ENCODE assay signal across 8 cellular contexts in genomic region chr9:136671646-136672430, GRCh38. TPM values are rescaled to one million over a fixed set of nuclear protein-coding genes. Genes with fewer than 3 reads are reported as not detected.
A peak's percentile ranks its signal among the peaks of the same experiment; 100 is the strongest.
DNase-seq lines count a peak whose midpoint lies in the region; ATAC-seq, FAIRE-seq and TF ChIP-seq lines count a peak whose summit lies in the region.

No MANE protein-coding gene starts in this region.

- ATAC-seq in A549 (peak in 1 of 2 experiments; percentile 63; a peak in 3 of 6 replicates), HG02973 (IDR thresholded peaks at IDR 0.05; ENCODE audit: unreplicated experiment) (no peak), GM21447 (IDR thresholded peaks at IDR 0.05; ENCODE audit: unreplicated experiment) (no peak)

- peak; percentile 27 to 31; a peak in 3 of 5 replicates for TF ChIP-seq RAD21 in A549 (conservative IDR thresholded peaks at IDR 0.05 in 1 of 2, IDR thresholded peaks at IDR 0.05 in 1 of 2)

- peak overlapping the region in 1 of 2 experiments; percentile 47; a peak in 1 of 6 replicates for H3K27ac ChIP-seq in A549
- H3K27ac ChIP-seq in VCaP: no peak overlapping the region
- H3K27ac ChIP-seq in osteoblast (ENCODE audit: low read depth, low read length): no peak overlapping the region

- H2AFZ ChIP-seq in osteoblast (ENCODE audit: low read length): no peak overlapping the region

- peak; percentile 66 for TF ChIP-seq CTCF in A549 (IDR thresholded peaks at IDR 0.05)
- peak; percentile 89 for TF ChIP-seq CTCF in VCaP (conservative IDR thresholded peaks at IDR 0.05)
- TF ChIP-seq CTCF in osteoblast (IDR thresholded peaks at IDR 0.05; ENCODE audit: extremely low read depth, low read depth, low read length): peak; percentile 69

- H3K9me3 ChIP-seq in A549 (no peaks in the 10 kb centered on the region), osteoblast (ENCODE audit: low read depth, low read length) (no peaks in the 10 kb centered on the region)

- DNase-seq in A549 (ENCODE audit: low read depth in 1 of 2, low spot score in 1 of 2) (peak in 1 of 2 experiments; percentile 78), GM19239 (ENCODE audit: insufficient read length, low spot score) (peak; percentile 88), osteoblast (ENCODE audit: insufficient read length, low spot score, missing footprints) (peak; percentile 98), NCI-H2081 (lab: John Stamatoyannopoulos, UW) (no peak)
- peak; percentile 28 for DNase-seq in effector CD4-positive, alpha-beta T cell

- peaks cover 48% of the 10 kb centered on the region for H3K4me1 ChIP-seq in A549
- no peaks in the 10 kb centered on the region for H3K4me1 ChIP-seq in osteoblast (ENCODE audit: insufficient read depth, low read length)

- H3K36me3 ChIP-seq in osteoblast (ENCODE audit: insufficient read depth, low read length): no peaks in the 10 kb centered on the region

- CTCF ChIA-PET in A549 (lab: Yijun Ruan, JAX): interaction anchor here (0.7 to 7.9 kb wide), 37 partner anchors 8 to 326 kb away, joined by 3 to 186 read pairs (median 5); partner anchors contain the start of genes AGPAT2, EGFL7 and SNAPC4

- no peak overlapping the region for H3K4me3 ChIP-seq in A549
- H3K4me3 ChIP-seq in osteoblast (ENCODE audit: insufficient read depth, low read length): no peak overlapping the region

- no peak for TF ChIP-seq POLR2A in A549 (IDR thresholded peaks at IDR 0.05; ENCODE audit: low read length)

- no peak for TF ChIP-seq EP300 in A549 (IDR thresholded peaks at IDR 0.05)

- POLR2A ChIA-PET in A549 (lab: Yijun Ruan, JAX): interaction anchor here (0.8 to 1.3 kb wide), 2 partner anchors 22 to 57 kb away, joined by 3 to 6 read pairs; no protein-coding TSS in a partner anchor

- FAIRE-seq in A549 (lab: Jason Lieb, UNC): no peak
- no peak for FAIRE-seq in GM19239 (lab: Jason Lieb, UNC)

- no peaks in the 10 kb centered on the region for H3K79me2 ChIP-seq in osteoblast (ENCODE audit: insufficient read depth, low read length)

- 67% methylated on average over 11 of the region's 27 CpGs for WGBS in A549 (ENCODE audit: missing lambda C conversion rate)

- H4K20me1 ChIP-seq in osteoblast (ENCODE audit: insufficient read depth, low read length): peaks cover 6% of the 10 kb centered on the region

- H3K27me3 ChIP-seq in osteoblast (ENCODE audit: insufficient read depth, low read length): peaks cover 7% of the 10 kb centered on the region

- H3K4me2 ChIP-seq in A549: no peak overlapping the region
- H3K4me2 ChIP-seq in osteoblast (ENCODE audit: insufficient read depth, low read length): no peak overlapping the region

TF ChIP-seq in A549, 52 proteins besides CTCF, POLR2A, EP300 and RAD21:
- TF ChIP-seq E2F6 (IDR thresholded peaks at IDR 0.05; ENCODE audit: borderline replicate concordance, low read depth) (no peak), HOXB13 (CRISPR knock-in tag; IDR thresholded peaks at IDR 0.05; ENCODE audit: low read depth) (no peak), POLR2AphosphoS2 (conservative IDR thresholded peaks at IDR 0.05; ENCODE audit: low read length) (no peak), USF2 (IDR thresholded peaks at IDR 0.05) (no peak), MAX (IDR thresholded peaks at IDR 0.05) (0 out of 2 replicates have a peak, but pooled peaks have one; percentile 10), SMC3 (IDR thresholded peaks at IDR 0.05) (peak; percentile 17; the same call in 1 of the 3 replicates), ZNF302 (CRISPR knock-in tag; IDR thresholded peaks at IDR 0.05) (no peak)

RNA-seq across cellular contexts. Expression of gene EGFL7, which starts 9.1 kb away (rescaled TPM):
- 15.3 and 19.9 TPM in 2 replicates for polyA plus RNA-seq in A549 (2011; rRNA removed)
- 49.6 and 71.8 TPM in 2 replicates for polyA plus RNA-seq in A549 (2012; cell fraction: cytosol; rRNA removed)
- 70.7 and 117 TPM in 2 replicates for polyA plus RNA-seq in A549 (2012; cell fraction: nucleus; rRNA removed)
- 28.9 to 34.4 TPM (median 32.3 TPM) in 3 replicates for polyA plus RNA-seq in A549 (2017; fragmentation: RNase III; extraction: RNeasy Plus Mini Kit Qiagen cat#74134 plus additional on column Dnase treatment)
- 3.1 and 5.9 TPM in 2 replicates for polyA minus RNA-seq in A549 (2011; rRNA and poly(A)+ RNA removed)
- 3.3 and 6.2 TPM in 2 replicates for total RNA-seq in osteoblast

RNA-seq across cellular contexts. Expression of gene AGPAT2, which starts 15.4 kb away (rescaled TPM):
- polyA plus RNA-seq in A549 (2011; rRNA removed): 32.3 and 38.6 TPM in 2 replicates
- polyA plus RNA-seq in A549 (2012; cell fraction: cytosol; rRNA removed): 56.2 and 86.6 TPM in 2 replicates
- 85.4 and 94.9 TPM in 2 replicates for polyA plus RNA-seq in A549 (2012; cell fraction: nucleus; rRNA removed)
- polyA plus RNA-seq in A549 (2017; fragmentation: RNase III; extraction: RNeasy Plus Mini Kit Qiagen cat#74134 plus additional on column Dnase treatment): 44.3 to 49.5 TPM (median 46.3 TPM) in 3 replicates
- 39.4 and 43.6 TPM in 2 replicates for polyA minus RNA-seq in A549 (2011; rRNA and poly(A)+ RNA removed)
- total RNA-seq in osteoblast: 26.5 and 30.0 TPM in 2 replicates

RNA-seq across cellular contexts. Expression of gene DIPK1B, which starts 40.5 kb away (rescaled TPM):
- polyA plus RNA-seq in A549 (2011; rRNA removed): 6.7 and 8.8 TPM in 2 replicates
- 15.7 and 24.3 TPM in 2 replicates for polyA plus RNA-seq in A549 (2012; cell fraction: cytosol; rRNA removed)
- polyA plus RNA-seq in A549 (2012; cell fraction: nucleus; rRNA removed): 36.4 and 49.4 TPM in 2 replicates
- polyA plus RNA-seq in A549 (2017; fragmentation: RNase III; extraction: RNeasy Plus Mini Kit Qiagen cat#74134 plus additional on column Dnase treatment): 6.0 to 8.2 TPM (median 6.7 TPM) in 3 replicates
- 4.8 and 7.3 TPM in 2 replicates for polyA minus RNA-seq in A549 (2011; rRNA and poly(A)+ RNA removed)
- total RNA-seq in osteoblast: not detected in 2 replicates

Comparison
In these comparisons a context has a peak if more than half of its experiments do, and no peak if none do; other contexts are left out.
1. DNase-seq: peak in GM19239 (single experiment), effector CD4-positive, alpha-beta T cell (single experiment) and osteoblast (single experiment); none in NCI-H2081 (0 of 2).
2. Peak in every context shown above with its lines, with median percentiles within 50 percentile points of each other: CTCF ChIP-seq.